9 cellular contexts compared by ENCODE assay signal in genomic region chr15:45166792-45167630, GRCh38. TPM values are rescaled to one million over a fixed set of nuclear protein-coding genes. Genes with fewer than 3 reads are reported as not detected.
DNase-seq lines count a peak whose midpoint lies in the region; ATAC-seq and TF ChIP-seq lines count a peak whose summit lies in the region.
"Had no signal": no experiment of that assay in that cellular context is flagged by ENCODE, and none has a peak within 500 bp of the region (broad histone marks: within the 10 kb centered on the region; RNA-seq: fewer than 3 reads in every experiment).

No MANE protein-coding gene starts in this region.

- H3K9me3 ChIP-seq in BE2C (no peaks in the 10 kb centered on the region), liver (ENCODE audit: control insufficient read depth in 4 of 4, low read length in 3 of 4) (no peaks in the 10 kb centered on the region)

- under 1% methylated on average over 84 of the region's 84 CpGs for WGBS in liver

- ATAC-seq in GM19025 (IDR thresholded peaks at IDR 0.05; ENCODE audit: low read depth, unreplicated experiment) (peak; percentile 90), HG03280 (IDR thresholded peaks at IDR 0.05; ENCODE audit: unreplicated experiment) (peak; percentile 89)

- no peaks in the 10 kb centered on the region for H3K36me3 Mint-ChIP-seq in activated CD4-positive, alpha-beta T cell treated with anti-CD3 and anti-CD28 coated beads, Interleukin-2, amount 10 ng/mL, durations not matched to agents 24 days and 14 days (ENCODE audit: low read depth)
- peaks cover 27% of the 10 kb centered on the region for H3K36me3 Mint-ChIP-seq in dendritic cell treated with granulocyte-macrophage colony-stimulating factor and Interleukin-4, amounts not matched to agents 40 ng/mL and 50 ng/mL, for 4 days (ENCODE audit: low read depth)

- intact Hi-C loops in activated CD4-positive, alpha-beta T cell treated with anti-CD3 and anti-CD28 coated beads, Interleukin-2, amount 10 ng/mL, durations not matched to agents 24 days and 14 days (cut with micrococcal nuclease), result loop anchor here (1.0 to 2.0 kb wide), 3 partner anchors 21 to 112 kb away; no protein-coding TSS in a partner anchor
- intact Hi-C loops in dendritic cell treated with granulocyte-macrophage colony-stimulating factor and Interleukin-4, amounts not matched to agents 40 ng/mL and 50 ng/mL, for 4 days (cut with micrococcal nuclease), result loop anchor here (1.0 to 2.0 kb wide), 2 partner anchors 31 to 236 kb away; a partner anchor contains a TSS

- peak in 1 of 2 donors; percentile 61 for TF ChIP-seq RAD21 in liver (IDR thresholded peaks at IDR 0.05)

- H3K4me1 Mint-ChIP-seq in activated CD4-positive, alpha-beta T cell treated with anti-CD3 and anti-CD28 coated beads, Interleukin-2, amount 10 ng/mL, durations not matched to agents 24 days and 14 days, result peaks cover 20% of the 10 kb centered on the region
- H3K4me1 Mint-ChIP-seq in dendritic cell treated with granulocyte-macrophage colony-stimulating factor and Interleukin-4, amounts not matched to agents 40 ng/mL and 50 ng/mL, for 4 days (ENCODE audit: low read depth), result peaks cover 64% of the 10 kb centered on the region

- peak overlapping the region; percentile 41 for H3K4me3 ChIP-seq in BE2C (ENCODE audit: low read depth, low read length)
- H3K4me3 ChIP-seq in liver (ENCODE audit: low read depth in 1 of 3, low read length in 3 of 3), result peak overlapping the region; percentile 69 to 71 (median 71)

- H3K27me3 Mint-ChIP-seq in activated CD4-positive, alpha-beta T cell treated with anti-CD3 and anti-CD28 coated beads, Interleukin-2, amount 10 ng/mL, durations not matched to agents 24 days and 14 days, result no peaks in the 10 kb centered on the region
- H3K27me3 Mint-ChIP-seq in dendritic cell treated with granulocyte-macrophage colony-stimulating factor and Interleukin-4, amounts not matched to agents 40 ng/mL and 50 ng/mL, for 4 days, result no peaks in the 10 kb centered on the region

- peak overlapping the region; percentile 60 to 68 for H3K9ac ChIP-seq in liver (ENCODE audit: low read depth in 1 of 2, low read length in 2 of 2)

- peaks cover 43% of the 10 kb centered on the region for H3K4me1 ChIP-seq in BE2C
- peaks cover 2 to 12% (median 3%) of the 10 kb centered on the region in 4 donors for H3K4me1 ChIP-seq in liver (ENCODE audit: control insufficient read depth in 4 of 4, insufficient read depth in 4 of 4, low read length in 3 of 4)

- peak overlapping the region; percentile 73 for H3K4me3 Mint-ChIP-seq in activated CD4-positive, alpha-beta T cell treated with anti-CD3 and anti-CD28 coated beads, Interleukin-2, amount 10 ng/mL, durations not matched to agents 24 days and 14 days
- peak overlapping the region; percentile 57 for H3K4me3 Mint-ChIP-seq in dendritic cell treated with granulocyte-macrophage colony-stimulating factor and Interleukin-4, amounts not matched to agents 40 ng/mL and 50 ng/mL, for 4 days

- peak overlapping the region; percentile 83 to 89 for H3K27ac ChIP-seq in liver (ENCODE audit: low read depth in 1 of 2, low read length in 2 of 2)

- TF ChIP-seq CTCF in BE2C (IDR thresholded peaks at IDR 0.05; ENCODE audit: low read depth, low read length), result peak; percentile 47
- peak; percentile 67 for TF ChIP-seq CTCF in liver (IDR thresholded peaks at IDR 0.05; ENCODE audit: low read depth, low read length, missing input control)

- H3K9me3 Mint-ChIP-seq in activated CD4-positive, alpha-beta T cell treated with anti-CD3 and anti-CD28 coated beads, Interleukin-2, amount 10 ng/mL, durations not matched to agents 24 days and 14 days, result no peaks in the 10 kb centered on the region
- no peaks in the 10 kb centered on the region for H3K9me3 Mint-ChIP-seq in dendritic cell treated with granulocyte-macrophage colony-stimulating factor and Interleukin-4, amounts not matched to agents 40 ng/mL and 50 ng/mL, for 4 days

- H3K27me3 ChIP-seq in BE2C, result no peaks in the 10 kb centered on the region
- no peaks in the 10 kb centered on the region for H3K27me3 ChIP-seq in liver (ENCODE audit: control insufficient read depth in 4 of 4, insufficient read depth in 4 of 4, low read length in 3 of 4)

- DNase-seq in BE2C, result peak; percentile 85
- DNase-seq in NCI-H510A treated with DMSO at 0.1 percent for 48 hours (lab: John Stamatoyannopoulos, UW), result peak; percentile 42
- peak; percentile 94 for DNase-seq in activated CD4-positive, alpha-beta T cell treated with anti-CD3 and anti-CD28 coated beads, Interleukin-2, amount 10 ng/mL, durations not matched to agents 24 days and 14 days
- peak; percentile 81 for DNase-seq in stimulated activated CD4-positive, alpha-beta T cell treated with anti-CD3 and anti-CD28 coated beads, Interleukin-4, amount 100 ng/mL, for 1 hour

- H3K36me3 ChIP-seq in BE2C, result peaks cover 25% of the 10 kb centered on the region
- peaks cover 0 to 2% (median 2%) of the 10 kb centered on the region in 4 donors for H3K36me3 ChIP-seq in liver (ENCODE audit: control insufficient read depth in 4 of 4, insufficient read depth in 3 of 4, low read depth in 1 of 4, low read length in 3 of 4)

- H3K27ac Mint-ChIP-seq in activated CD4-positive, alpha-beta T cell treated with anti-CD3 and anti-CD28 coated beads, Interleukin-2, amount 10 ng/mL, durations not matched to agents 24 days and 14 days, result peak overlapping the region; percentile 84
- H3K27ac Mint-ChIP-seq in dendritic cell treated with granulocyte-macrophage colony-stimulating factor and Interleukin-4, amounts not matched to agents 40 ng/mL and 50 ng/mL, for 4 days, result peak overlapping the region; percentile 85

TF ChIP-seq in liver, 16 proteins besides CTCF, POLR2A, EP300 and RAD21:
- TF ChIP-seq HNF4A (conservative IDR thresholded peaks at IDR 0.05) (peak in 1 of 2 donors; percentile 33), FOXA2 (IDR thresholded peaks at IDR 0.05) (no peak), RXRA (IDR thresholded peaks at IDR 0.05) (peak in 1 of 2 donors; percentile 17), JUND (IDR thresholded peaks at IDR 0.05) (no peak), SP1 (IDR thresholded peaks at IDR 0.05) (peak; percentile 17), NR2F2 (IDR thresholded peaks at IDR 0.05) (peak; percentile 96), YY1 (IDR thresholded peaks at IDR 0.05) (peak; percentile 18)
- TF ChIP-seq, protein P1, sequence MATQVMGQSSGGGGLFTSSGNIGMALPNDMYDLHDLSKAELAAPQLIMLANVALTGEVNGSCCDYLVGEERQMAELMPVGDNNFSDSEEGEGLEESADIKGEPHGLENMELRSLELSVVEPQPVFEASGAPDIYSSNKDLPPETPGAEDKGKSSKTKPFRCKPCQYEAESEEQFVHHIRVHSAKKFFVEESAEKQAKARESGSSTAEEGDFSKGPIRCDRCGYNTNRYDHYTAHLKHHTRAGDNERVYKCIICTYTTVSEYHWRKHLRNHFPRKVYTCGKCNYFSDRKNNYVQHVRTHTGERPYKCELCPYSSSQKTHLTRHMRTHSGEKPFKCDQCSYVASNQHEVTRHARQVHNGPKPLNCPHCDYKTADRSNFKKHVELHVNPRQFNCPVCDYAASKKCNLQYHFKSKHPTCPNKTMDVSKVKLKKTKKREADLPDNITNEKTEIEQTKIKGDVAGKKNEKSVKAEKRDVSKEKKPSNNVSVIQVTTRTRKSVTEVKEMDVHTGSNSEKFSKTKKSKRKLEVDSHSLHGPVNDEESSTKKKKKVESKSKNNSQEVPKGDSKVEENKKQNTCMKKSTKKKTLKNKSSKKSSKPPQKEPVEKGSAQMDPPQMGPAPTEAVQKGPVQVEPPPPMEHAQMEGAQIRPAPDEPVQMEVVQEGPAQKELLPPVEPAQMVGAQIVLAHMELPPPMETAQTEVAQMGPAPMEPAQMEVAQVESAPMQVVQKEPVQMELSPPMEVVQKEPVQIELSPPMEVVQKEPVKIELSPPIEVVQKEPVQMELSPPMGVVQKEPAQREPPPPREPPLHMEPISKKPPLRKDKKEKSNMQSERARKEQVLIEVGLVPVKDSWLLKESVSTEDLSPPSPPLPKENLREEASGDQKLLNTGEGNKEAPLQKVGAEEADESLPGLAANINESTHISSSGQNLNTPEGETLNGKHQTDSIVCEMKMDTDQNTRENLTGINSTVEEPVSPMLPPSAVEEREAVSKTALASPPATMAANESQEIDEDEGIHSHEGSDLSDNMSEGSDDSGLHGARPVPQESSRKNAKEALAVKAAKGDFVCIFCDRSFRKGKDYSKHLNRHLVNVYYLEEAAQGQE (IDR thresholded peaks at IDR 0.05), result no peak

RNA-seq across cellular contexts. Expression of gene SHF, which starts 20.8 kb away (rescaled TPM):
- 106 TPM for polyA plus RNA-seq in BE2C (2012; ENCODE audit: insufficient read depth, insufficient read length, low read depth)
- total RNA-seq in activated CD4-positive, alpha-beta T cell treated with anti-CD3 and anti-CD28 coated beads, Interleukin-2, amount 10 ng/mL, durations not matched to agents 24 days and 14 days, result 14.4 and 16.1 TPM in 2 replicates
- total RNA-seq in liver, result 10 to 100 TPM in 1 of 2 donors, 1 to 10 TPM in 1; 5.0 to 15.2 TPM
- 10 to 100 TPM in 1 of 2 donors, 1 to 10 TPM in 1; 4.7 to 15.7 TPM for polyA plus RNA-seq in liver

RNA-seq across cellular contexts. Expression of gene DUOX1, which starts 37.2 kb away (rescaled TPM):
- 1.4 TPM for polyA plus RNA-seq in BE2C (2012; ENCODE audit: insufficient read depth, insufficient read length, low read depth)
- total RNA-seq in activated CD4-positive, alpha-beta T cell treated with anti-CD3 and anti-CD28 coated beads, Interleukin-2, amount 10 ng/mL, durations not matched to agents 24 days and 14 days, result 0.02 and 0.14 TPM in 2 replicates
- total RNA-seq in liver, result under 1 TPM in 1 of 2 donors, not detected in 1; 0.08 TPM
- polyA plus RNA-seq in liver, result under 1 TPM; 0.02 to 0.94 TPM

RNA-seq across cellular contexts. Expression of gene DUOXA1, which starts 37.3 kb away (rescaled TPM):
- polyA plus RNA-seq in BE2C (2012; ENCODE audit: insufficient read depth, insufficient read length, low read depth), result not detected
- total RNA-seq in activated CD4-positive, alpha-beta T cell treated with anti-CD3 and anti-CD28 coated beads, Interleukin-2, amount 10 ng/mL, durations not matched to agents 24 days and 14 days, result not detected in 2 replicates
- total RNA-seq in liver, result not detected
- polyA plus RNA-seq in liver, result under 1 TPM in 1 of 2 donors, not detected in 1; 0.02 TPM

RNA-seq across cellular contexts. Expression of gene DUOXA2, which starts 52.9 kb away (rescaled TPM):
- polyA plus RNA-seq in BE2C (2012; ENCODE audit: insufficient read depth, insufficient read length, low read depth), result not detected
- not detected in 2 replicates for total RNA-seq in activated CD4-positive, alpha-beta T cell treated with anti-CD3 and anti-CD28 coated beads, Interleukin-2, amount 10 ng/mL, durations not matched to agents 24 days and 14 days
- total RNA-seq in liver, result not detected
- polyA plus RNA-seq in liver, result under 1 TPM in 1 of 2 donors, not detected in 1; 0.07 TPM
- total RNA-seq: subcutaneous adipose tissue had no signal

RNA-seq across cellular contexts. Expression of gene DUOX2, which starts 53.0 kb away (rescaled TPM):
- 0.66 TPM for polyA plus RNA-seq in BE2C (2012; ENCODE audit: insufficient read depth, insufficient read length, low read depth)
- total RNA-seq in activated CD4-positive, alpha-beta T cell treated with anti-CD3 and anti-CD28 coated beads, Interleukin-2, amount 10 ng/mL, durations not matched to agents 24 days and 14 days, result 0.05 TPM in 1 of 2 replicates, not detected in the other
- under 1 TPM in 1 of 2 donors, not detected in 1; 0.08 TPM for total RNA-seq in liver
- polyA plus RNA-seq in liver, result under 1 TPM in 1 of 2 donors, not detected in 1; 0.06 TPM

Comparison
In these comparisons a context has a peak if more than half of its experiments do, and no peak if none do; other contexts are left out.
1. Peak in every context shown above with its lines: DNase-seq, ATAC-seq, H3K4me3 ChIP-seq and H3K27ac ChIP-seq.
2. DNase-seq: peak in every context shown above with its lines; median percentile 94 in activated CD4-positive, alpha-beta T cell treated with anti-CD3 and anti-CD28 coated beads, Interleukin-2, amount 10 ng/mL, durations not matched to agents 24 days and 14 days; 85 in BE2C; 81 in stimulated activated CD4-positive, alpha-beta T cell treated with anti-CD3 and anti-CD28 coated beads, Interleukin-4, amount 100 ng/mL, for 1 hour; 42 in NCI-H510A treated with DMSO at 0.1 percent for 48 hours.